Comparison of ENCODE assay signal across 4 cellular contexts in genomic region chr2:111744751-111745150, GRCh38.
DNase-seq lines count a peak whose midpoint lies in the region; TF ChIP-seq lines count a peak whose summit lies in the region.
"Not testable (repeated sequence)": the region's sequence is repeated elsewhere in the genome, so short reads cannot be mapped to it uniquely, and the experiment has no call there.

No MANE protein-coding gene starts in this region.

- H4K20me1 ChIP-seq in neural progenitor cell (ENCODE audit: low read depth) = not testable (repeated sequence)

- 88% methylated on average over 8 of the region's 8 CpGs for WGBS in esophagus muscularis mucosa
- WGBS in mesenchymal stem cell = 0% methylated on average over 2 of the region's 8 CpGs

- not testable (repeated sequence) for H3K9me3 ChIP-seq in esophagus muscularis mucosa; mesenchymal stem cell (ENCODE audit: control insufficient read depth, low read length); neural progenitor cell (ENCODE audit: low read depth)

- not testable (repeated sequence) for H4K8ac ChIP-seq in mesenchymal stem cell (ENCODE audit: low read length)

- not testable (repeated sequence) for H3F3A ChIP-seq in neural progenitor cell (ENCODE audit: low read depth)

- intact Hi-C loops in esophagus muscularis mucosa (cut with DNase I) = not testable (repeated sequence)

- not testable (repeated sequence) for H3K79me1 ChIP-seq in mesenchymal stem cell (replicated peaks; ENCODE audit: low read length, poor library complexity, severe bottlenecking)

- not testable (repeated sequence) for H3K27me3 ChIP-seq in esophagus muscularis mucosa; mesenchymal stem cell (ENCODE audit: control insufficient read depth in 1 of 2, insufficient read depth in 1 of 2, low read length in 2 of 2); neural progenitor cell

- H2BK5ac ChIP-seq in mesenchymal stem cell (ENCODE audit: low read depth, low read length, poor library complexity, severe bottlenecking) = not testable (repeated sequence)

- peak; percentile 60 for DNase-seq in esophagus muscularis mucosa (ENCODE audit: extremely low spot score)
- peak; percentile 1 for DNase-seq in left kidney (ENCODE audit: low read depth, low spot score)
- DNase-seq in mesenchymal stem cell = peak; percentile 49
- DNase-seq in neural progenitor cell (ENCODE audit: low spot score) = not testable (repeated sequence)

- not testable (repeated sequence) for H3K79me2 ChIP-seq in neural progenitor cell (ENCODE audit: low read depth)

- not testable (repeated sequence) for H3K27ac ChIP-seq in esophagus muscularis mucosa (replicated peaks in 1 of 4); mesenchymal stem cell (ENCODE audit: low read length, poor library complexity, severe bottlenecking); neural progenitor cell

- peak overlapping the region; percentile 30 for H3K27ac Mint-ChIP-seq in neural progenitor cell

- not testable (repeated sequence) for H4K91ac ChIP-seq in mesenchymal stem cell (ENCODE audit: low read length)

- not testable (repeated sequence) for TF ChIP-seq POLR2A in esophagus muscularis mucosa (IDR thresholded peaks at IDR 0.05; ENCODE audit: low read depth)

- H2BK120ac ChIP-seq in mesenchymal stem cell (ENCODE audit: low read depth, low read length) = not testable (repeated sequence)

- not testable (repeated sequence) for H3K9me3 Mint-ChIP-seq in neural progenitor cell

- H3K14ac ChIP-seq in mesenchymal stem cell (ENCODE audit: low read length in 2 of 2) = not testable (repeated sequence)

- not testable (repeated sequence) for TF ChIP-seq CTCF in esophagus muscularis mucosa (IDR thresholded peaks at IDR 0.05); neural progenitor cell (IDR thresholded peaks at IDR 0.05)

- TF ChIP-seq EP300 in esophagus muscularis mucosa (IDR thresholded peaks at IDR 0.05) = not testable (repeated sequence)

- H3K18ac ChIP-seq in mesenchymal stem cell (ENCODE audit: low read depth in 1 of 2, low read length in 2 of 2) = not testable (repeated sequence)

- not testable (repeated sequence) for H3K36me3 Mint-ChIP-seq in neural progenitor cell

- H3K4me3 Mint-ChIP-seq in neural progenitor cell = not testable (repeated sequence)

- H3K4me1 Mint-ChIP-seq in neural progenitor cell = not testable (repeated sequence)

- not testable (repeated sequence) for H3K9ac ChIP-seq in mesenchymal stem cell (ENCODE audit: low read length); neural progenitor cell

- not testable (repeated sequence) for H3K4me2 ChIP-seq in mesenchymal stem cell (ENCODE audit: low read length, poor library complexity, severe bottlenecking); neural progenitor cell

- not testable (repeated sequence) for H3K23ac ChIP-seq in mesenchymal stem cell (ENCODE audit: low read length in 2 of 2)

- not testable (repeated sequence) for H3K27me3 Mint-ChIP-seq in neural progenitor cell (ENCODE audit: insufficient read depth, low read depth)

- not testable (repeated sequence) for H2BK15ac ChIP-seq in mesenchymal stem cell (ENCODE audit: low read depth, poor library complexity, severe bottlenecking)

- not testable (repeated sequence) for H3K4ac ChIP-seq in mesenchymal stem cell (ENCODE audit: low read depth in 1 of 2, low read length in 2 of 2)

- not testable (repeated sequence) for H2BK12ac ChIP-seq in mesenchymal stem cell (ENCODE audit: low read length in 2 of 2)

- not testable (repeated sequence) for H2AFZ ChIP-seq in mesenchymal stem cell (ENCODE audit: low read depth, low read length); neural progenitor cell (replicated peaks)

- H2AK5ac ChIP-seq in mesenchymal stem cell (ENCODE audit: low read length, severe bottlenecking) = not testable (repeated sequence)

- not testable (repeated sequence) for H3K4me3 ChIP-seq in esophagus muscularis mucosa; mesenchymal stem cell (ENCODE audit: insufficient read depth in 1 of 2, low read depth in 1 of 2, low read length in 2 of 2); neural progenitor cell

- not testable (repeated sequence) for H3K36me3 ChIP-seq in esophagus muscularis mucosa; mesenchymal stem cell (ENCODE audit: control insufficient read depth in 1 of 2, insufficient read depth in 2 of 2, low read depth in 1 of 2, low read length in 2 of 2); neural progenitor cell

- H3K4me1 ChIP-seq in esophagus muscularis mucosa; mesenchymal stem cell (ENCODE audit: control insufficient read depth, insufficient read depth, low read depth, low read length); neural progenitor cell: not testable (repeated sequence)
